ENCODE assay signal across 1 cellular context in the genomic region with DNA sequence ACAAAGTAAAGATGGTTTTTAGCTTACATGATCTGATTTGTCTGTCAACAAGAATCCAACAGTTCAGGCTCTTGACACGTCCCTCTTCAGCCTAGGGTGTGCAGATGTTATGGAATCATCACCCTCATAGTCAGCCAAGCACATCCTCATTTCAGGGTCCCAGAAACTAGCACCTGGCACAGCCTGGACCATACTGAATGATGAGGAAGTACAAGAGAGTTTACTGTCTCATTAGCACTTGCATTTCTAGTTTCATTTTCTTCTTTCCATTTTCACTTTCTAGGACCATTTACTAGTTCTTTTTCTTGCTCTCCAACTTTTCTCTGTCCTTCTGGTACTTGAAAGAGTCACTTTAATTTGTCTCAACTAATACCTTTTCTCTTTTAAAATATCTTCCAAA.
TF ChIP-seq lines count a peak whose summit lies in the region.

No MANE protein-coding gene starts in this region.

TF ChIP-seq in IMR-90, 13 proteins besides CTCF, POLR2A, EP300 and RAD21:
- TF ChIP-seq, protein P1, sequence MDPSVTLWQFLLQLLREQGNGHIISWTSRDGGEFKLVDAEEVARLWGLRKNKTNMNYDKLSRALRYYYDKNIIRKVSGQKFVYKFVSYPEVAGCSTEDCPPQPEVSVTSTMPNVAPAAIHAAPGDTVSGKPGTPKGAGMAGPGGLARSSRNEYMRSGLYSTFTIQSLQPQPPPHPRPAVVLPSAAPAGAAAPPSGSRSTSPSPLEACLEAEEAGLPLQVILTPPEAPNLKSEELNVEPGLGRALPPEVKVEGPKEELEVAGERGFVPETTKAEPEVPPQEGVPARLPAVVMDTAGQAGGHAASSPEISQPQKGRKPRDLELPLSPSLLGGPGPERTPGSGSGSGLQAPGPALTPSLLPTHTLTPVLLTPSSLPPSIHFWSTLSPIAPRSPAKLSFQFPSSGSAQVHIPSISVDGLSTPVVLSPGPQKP (IDR thresholded peaks at IDR 0.05; ENCODE audit: borderline replicate concordance, low read depth, low read length) = no peak
- TF ChIP-seq RCOR1 (IDR thresholded peaks at IDR 0.05; ENCODE audit: insufficient replicate concordance, low read length) (no peak), NFE2L2 (IDR thresholded peaks at IDR 0.05; ENCODE audit: low read depth, low read length) (no peak), MAFK (IDR thresholded peaks at IDR 0.05; ENCODE audit: low read depth, low read length) (no peak), CEBPB (IDR thresholded peaks at IDR 0.05; ENCODE audit: low read depth, low read length) (no peak), CHD1 (IDR thresholded peaks at IDR 0.05; ENCODE audit: low read depth, low read length) (no peak), RFX5 (IDR thresholded peaks at IDR 0.05; ENCODE audit: low read depth, low read length) (no peak)
- TF ChIP-seq, protein P2, sequence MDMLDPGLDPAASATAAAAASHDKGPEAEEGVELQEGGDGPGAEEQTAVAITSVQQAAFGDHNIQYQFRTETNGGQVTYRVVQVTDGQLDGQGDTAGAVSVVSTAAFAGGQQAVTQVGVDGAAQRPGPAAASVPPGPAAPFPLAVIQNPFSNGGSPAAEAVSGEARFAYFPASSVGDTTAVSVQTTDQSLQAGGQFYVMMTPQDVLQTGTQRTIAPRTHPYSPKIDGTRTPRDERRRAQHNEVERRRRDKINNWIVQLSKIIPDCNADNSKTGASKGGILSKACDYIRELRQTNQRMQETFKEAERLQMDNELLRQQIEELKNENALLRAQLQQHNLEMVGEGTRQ (IDR thresholded peaks at IDR 0.05; ENCODE audit: low read depth, low read length) = no peak
TF ChIP-seq in IMR-90: peak in this region for 0.
